Comparison of ENCODE assay signal across 10 cellular contexts in genomic region chr11:65921033-65921555, GRCh38. TPM values are rescaled to one million over a fixed set of nuclear protein-coding genes. Genes with fewer than 3 reads are reported as not detected.
DNase-seq lines count a peak whose midpoint lies in the region; ATAC-seq, FAIRE-seq and TF ChIP-seq lines count a peak whose summit lies in the region.
"Had no signal": no experiment of that assay in that cellular context is flagged by ENCODE, and none has a peak within 500 bp of the region (broad histone marks: within the 10 kb centered on the region; RNA-seq: fewer than 3 reads in every experiment).

No MANE protein-coding gene starts in this region.

- SMC1A ChIA-PET in GM12878 (lab: Charles Lee; ENCODE audit: uncharacterized antibody, unreplicated experiment), result interaction anchor here (1.2 kb wide), 1 partner anchor 31 kb away, joined by 3 read pairs; no protein-coding TSS in a partner anchor

- FAIRE-seq in GM12878 (lab: Jason Lieb, UNC), result no peak

- H3K9me3 ChIP-seq in GM12878 (replicated peaks; ENCODE audit: control insufficient read depth, insufficient read depth, low read length), result no peaks in the 10 kb centered on the region

- intact Hi-C loops in GM12878 (cut with micrococcal nuclease; ENCODE audit: unreplicated experiment), result no loop called here

- TF ChIP-seq RAD21 in GM12878 (IDR thresholded peaks at IDR 0.05; ENCODE audit: insufficient read depth, low read depth, low read length), result no peak

- TF ChIP-seq CTCF in AG10803 (conservative IDR thresholded peaks at IDR 0.05; ENCODE audit: low read length) (no peak), HFF-Myc (IDR thresholded peaks at IDR 0.05; ENCODE audit: low read depth, low read length, missing control alignments) (no peak), GM12878 (IDR thresholded peaks at IDR 0.05 in 2 of 3, conservative IDR thresholded peaks at IDR 0.05 in 1 of 3; ENCODE audit: control insufficient read depth in 2 of 3, extremely low read depth in 1 of 3, insufficient read depth in 1 of 3, low read depth in 3 of 3, low read length in 3 of 3) (no peak)

- peak overlapping the region; percentile 68; the same call in 1 of the 2 replicates for H3K9ac ChIP-seq in GM12878 (ENCODE audit: control insufficient read depth, insufficient read depth, low read length)

- no peaks in the 10 kb centered on the region for H3K27me3 Mint-ChIP-seq in naive B cell

- no peaks in the 10 kb centered on the region for H4K20me1 ChIP-seq in GM12878 (ENCODE audit: control insufficient read depth, insufficient read depth)

- in situ Hi-C loops in GM12878 (cut with MboI), result no loop called here

- peak overlapping the region; percentile 18; the same call in 1 of the 2 replicates for H3K27ac ChIP-seq in GM12878 (ENCODE audit: control insufficient read depth, insufficient read depth)

- H2AFZ ChIP-seq in GM12878 (ENCODE audit: control insufficient read depth, low read depth, low read length), result no peak overlapping the region

- RAD21 ChIA-PET in GM12878 (lab: Charles Lee; ENCODE audit: unreplicated experiment), result interaction anchor here (1.8 kb wide), 1 partner anchor 30 kb away, joined by 5 read pairs; the partner anchor contains the start of gene CCDC85B

- no peak for TF ChIP-seq EP300 in GM12878 (IDR thresholded peaks at IDR 0.05; ENCODE audit: borderline replicate concordance in 1 of 2, control insufficient read depth in 1 of 2, low read depth in 2 of 2, low read length in 2 of 2)

- peak overlapping the region; percentile 95; the same call in 1 of the 2 replicates for H3K4me2 ChIP-seq in GM12878 (ENCODE audit: control insufficient read depth, insufficient read depth)

- no peaks in the 10 kb centered on the region for H3K36me3 Mint-ChIP-seq in naive B cell

- TF ChIP-seq POLR2A in GM12878 (IDR thresholded peaks at IDR 0.05; ENCODE audit: low read depth, low read length), result no peak

- H3K4me3 ChIP-seq in AG10803 (ENCODE audit: low read length) (peak overlapping the region; percentile 78), HFF-Myc (replicated peaks; ENCODE audit: low read depth, low read length) (peak overlapping the region; percentile 78), GM12878 (peak overlapping the region; percentile 81; the same call in 1 of the 2 replicates)

- H3K4me1 ChIP-seq in GM12878 (ENCODE audit: control insufficient read depth, insufficient read depth, low read length), result peaks cover 22% of the 10 kb centered on the region

- CTCF ChIA-PET in GM12878 (lab: Yijun Ruan, JAX), result interaction anchor here (0.7 to 1.4 kb wide), 3 partner anchors 31 to 216 kb away, joined by 3 to 10 read pairs (median 4); partner anchors contain the start of gene CCDC85B

- peaks cover 0 to 2% of the 10 kb centered on the region in 2 experiments; a peak in 3 of 4 replicates for H3K36me3 ChIP-seq in GM12878 (ENCODE audit: control insufficient read depth in 2 of 2, insufficient read depth in 2 of 2, low read length in 1 of 2)

- no TSS peak for BruUV-seq in GM12878 (replicated peaks; lab: Mats Ljungman, UMichigan)

- H3K4me3 Mint-ChIP-seq in naive B cell, result peak overlapping the region in 7 of 8 donors; percentile 85 to 98 (median 92)

- H3K79me2 ChIP-seq in GM12878 (ENCODE audit: control insufficient read depth, insufficient read depth, low read length), result peaks cover 34% of the 10 kb centered on the region

- H3K4me1 Mint-ChIP-seq in naive B cell, result peaks cover 21 to 40% (median 40%) of the 10 kb centered on the region in 3 donors

- H3K27me3 ChIP-seq in GM12878 (replicated peaks in 1 of 2; ENCODE audit: control insufficient read depth in 2 of 2, insufficient read depth in 2 of 2, low read length in 1 of 2), result no peaks in the 10 kb centered on the region

- no peak overlapping the region for H3K27ac Mint-ChIP-seq in naive B cell

- POLR2A ChIA-PET in GM12878 (lab: Charles Lee), result interaction anchor here (0.6 to 1.5 kb wide), 4 partner anchors 23 to 62 kb away, joined by 3 to 5 read pairs (median 4); partner anchors contain the start of gene MUS81

- no peak for ATAC-seq in GM12878
- no peak for ATAC-seq in naive B cell (ENCODE audit: low read depth in 2 of 2)

- DNase-seq in AG10803 (ENCODE audit: low read depth), result no peak
- DNase-seq in HFF-Myc (ENCODE audit: extremely low read depth, low read depth), result no peak
- no peak for DNase-seq in GM12878 (ENCODE audit: low read depth, low spot score)
- DNase-seq in naive B cell, result no peak
- no peak for DNase-seq in LoVo (ENCODE audit: low spot score)
- DNase-seq in GDM1 (lab: John Stamatoyannopoulos, UW), result no peak
- DNase-seq in hypothalamus (lab: John Stamatoyannopoulos, UW), result no peak
- DNase-seq in DMS 273 (lab: John Stamatoyannopoulos, UW; ENCODE audit: unreplicated experiment), result no peak
- DNase-seq: NCI-H2081, SIG-M5 had no signal

- H3K9me3 Mint-ChIP-seq in naive B cell, result no peaks in the 10 kb centered on the region

- WGBS in GM12878 (ENCODE audit: insufficient coverage, insufficient replicate concordance, low lambda C conversion rate, missing lambda C conversion rate), result 98% methylated on average over 9 of the region's 12 CpGs

RNA-seq across cellular contexts. Expression of gene DRAP1, which starts 1.9 kb away (rescaled TPM):
- total RNA-seq in GM12878 (2013; cell fraction: nucleolus; rRNA removed), result 9.5 and 14.0 TPM in 2 replicates
- total RNA-seq in GM12878 (2014; rRNA removed) (110 and 126 TPM in 2 replicates), GM12878 (2014; rRNA removed; fragmentation: Illumina TruSeq; extraction: Trizol) (116 and 118 TPM in 2 replicates), GM12878 (2021) (122 and 124 TPM in 2 replicates)
- 47.0 TPM for polyA plus RNA-seq in GM12878 (2011; ENCODE audit: low read depth)
- polyA plus RNA-seq in GM12878 (2011; rRNA removed) (64.9 and 74.2 TPM in 2 replicates), GM12878 (2014; fragmentation: Illumina TruSeq; extraction: Trizol) (18.2 and 98.6 TPM in 2 replicates), GM12878 (2014; fragmentation: Nextera tagmentation; extraction: Ambion mirVana) (10 to 100 TPM in 1 of 2 experiments, 1 to 10 TPM in 1; 9.4 to 35.8 TPM), GM12878 (2014; rRNA removed) (154 and 162 TPM in 2 replicates), GM12878 (2016; fragmentation: Nextera tagmentation; extraction: Ambion mirVana) (100 to 1,000 TPM; 162 to 163 TPM), naive B cell (ENCODE audit: low read depth in 6 of 6) (10 to 100 TPM; 57.3 to 89.8 (median 71.1) TPM)
- polyA plus RNA-seq in GM12878 (2011; cell fraction: cytosol; rRNA removed), result 72.8 and 109 TPM in 2 replicates
- 72.3 and 85.4 TPM in 2 replicates for polyA plus RNA-seq in GM12878 (2011; cell fraction: nucleus; rRNA removed)
- 96.6 and 132 TPM in 2 replicates for polyA plus RNA-seq in GM12878 (2012)
- polyA minus RNA-seq in GM12878 (2011; rRNA and poly(A)+ RNA removed), result 7.9 and 18.1 TPM in 2 replicates
- polyA minus RNA-seq in GM12878 (2011; cell fraction: cytosol; rRNA and poly(A)+ RNA removed), result 18.2 and 19.9 TPM in 2 replicates
- polyA minus RNA-seq in GM12878 (2011; cell fraction: nucleus; rRNA and poly(A)+ RNA removed), result 6.8 and 9.0 TPM in 2 replicates

RNA-seq across cellular contexts. Expression of gene C11orf68, which starts 2.2 kb away (rescaled TPM):
- total RNA-seq in GM12878 (2013; cell fraction: nucleolus; rRNA removed), result 13.7 and 16.7 TPM in 2 replicates
- total RNA-seq in GM12878 (2014; rRNA removed) (7.3 and 7.8 TPM in 2 replicates), GM12878 (2014; rRNA removed; fragmentation: Illumina TruSeq; extraction: Trizol) (8.6 and 8.8 TPM in 2 replicates), GM12878 (2021) (25.4 and 27.7 TPM in 2 replicates)
- 8.6 TPM for polyA plus RNA-seq in GM12878 (2011; ENCODE audit: low read depth)
- polyA plus RNA-seq in GM12878 (2011; rRNA removed) (7.1 and 17.2 TPM in 2 replicates), GM12878 (2014; fragmentation: Illumina TruSeq; extraction: Trizol) (10.9 and 17.2 TPM in 2 replicates), GM12878 (2014; fragmentation: Nextera tagmentation; extraction: Ambion mirVana) (1 to 10 TPM; 3.0 to 7.0 TPM), GM12878 (2014; rRNA removed) (24.1 and 24.5 TPM in 2 replicates), GM12878 (2016; fragmentation: Nextera tagmentation; extraction: Ambion mirVana) (10 to 100 TPM; 16.2 to 24.4 TPM), naive B cell (ENCODE audit: low read depth in 6 of 6) (10 to 100 TPM; 48.5 to 79.3 (median 68.4) TPM)
- polyA plus RNA-seq in GM12878 (2011; cell fraction: cytosol; rRNA removed), result 39.2 and 40.1 TPM in 2 replicates
- polyA plus RNA-seq in GM12878 (2011; cell fraction: nucleus; rRNA removed), result 37.0 and 43.2 TPM in 2 replicates
- polyA plus RNA-seq in GM12878 (2012), result 24.7 and 28.5 TPM in 2 replicates
- polyA minus RNA-seq in GM12878 (2011; rRNA and poly(A)+ RNA removed), result 12.4 and 29.6 TPM in 2 replicates
- 15.5 and 16.8 TPM in 2 replicates for polyA minus RNA-seq in GM12878 (2011; cell fraction: cytosol; rRNA and poly(A)+ RNA removed)
- 18.4 and 24.0 TPM in 2 replicates for polyA minus RNA-seq in GM12878 (2011; cell fraction: nucleus; rRNA and poly(A)+ RNA removed)

RNA-seq across cellular contexts. Expression of gene FOSL1, which starts 20.9 kb away (rescaled TPM):
- total RNA-seq in GM12878 (2013; cell fraction: nucleolus; rRNA removed), result 6.6 and 7.2 TPM in 2 replicates
- total RNA-seq in GM12878 (2014; rRNA removed), result 2.1 TPM in 2 replicates
- total RNA-seq in GM12878 (2014; rRNA removed; fragmentation: Illumina TruSeq; extraction: Trizol), result 0.92 and 1.3 TPM in 2 replicates
- total RNA-seq in GM12878 (2021), result 3.8 and 4.3 TPM in 2 replicates
- polyA plus RNA-seq in GM12878 (2011; ENCODE audit: low read depth), result 0.92 TPM
- 0.76 and 1.3 TPM in 2 replicates for polyA plus RNA-seq in GM12878 (2011; rRNA removed)
- 1.7 and 1.9 TPM in 2 replicates for polyA plus RNA-seq in GM12878 (2011; cell fraction: cytosol; rRNA removed)
- polyA plus RNA-seq in GM12878 (2011; cell fraction: nucleus; rRNA removed), result 2.2 and 5.0 TPM in 2 replicates
- polyA plus RNA-seq in GM12878 (2012), result 1.9 TPM in 2 replicates
- 2.4 and 2.8 TPM in 2 replicates for polyA plus RNA-seq in GM12878 (2014; fragmentation: Illumina TruSeq; extraction: Trizol)
- under 1 TPM; 0.82 to 0.90 TPM for polyA plus RNA-seq in GM12878 (2014; fragmentation: Nextera tagmentation; extraction: Ambion mirVana)
- polyA plus RNA-seq in GM12878 (2014; rRNA removed), result 2.0 and 2.4 TPM in 2 replicates
- polyA plus RNA-seq in GM12878 (2016; fragmentation: Nextera tagmentation; extraction: Ambion mirVana), result 1 to 10 TPM; 5.0 to 5.4 TPM
- polyA minus RNA-seq in GM12878 (2011; rRNA and poly(A)+ RNA removed), result 0.82 and 1.9 TPM in 2 replicates
- 1.4 and 1.9 TPM in 2 replicates for polyA minus RNA-seq in GM12878 (2011; cell fraction: cytosol; rRNA and poly(A)+ RNA removed)
- 1.8 and 3.2 TPM in 2 replicates for polyA minus RNA-seq in GM12878 (2011; cell fraction: nucleus; rRNA and poly(A)+ RNA removed)
- under 1 TPM in 3 of 6 donors, not detected in 3; 0.25 to 0.34 (median 0.27) TPM for polyA plus RNA-seq in naive B cell (ENCODE audit: low read depth in 6 of 6)

RNA-seq across cellular contexts. Expression of gene TSGA10IP, which starts 24.2 kb away (rescaled TPM):
- not detected in 2 replicates for total RNA-seq in GM12878 (2013; cell fraction: nucleolus; rRNA removed)
- total RNA-seq in GM12878 (2014; rRNA removed), result not detected in 2 replicates
- not detected in 2 replicates for total RNA-seq in GM12878 (2014; rRNA removed; fragmentation: Illumina TruSeq; extraction: Trizol)
- not detected in 2 replicates for total RNA-seq in GM12878 (2021)
- not detected for polyA plus RNA-seq in GM12878 (2011; ENCODE audit: low read depth)
- not detected in 2 replicates for polyA plus RNA-seq in GM12878 (2011; rRNA removed)
- polyA plus RNA-seq in GM12878 (2011; cell fraction: cytosol; rRNA removed), result not detected in 2 replicates
- not detected in 2 replicates for polyA plus RNA-seq in GM12878 (2011; cell fraction: nucleus; rRNA removed)
- polyA plus RNA-seq in GM12878 (2012), result not detected in 2 replicates
- not detected in 2 replicates for polyA plus RNA-seq in GM12878 (2014; fragmentation: Illumina TruSeq; extraction: Trizol)
- not detected for polyA plus RNA-seq in GM12878 (2014; fragmentation: Nextera tagmentation; extraction: Ambion mirVana)
- not detected in 2 replicates for polyA plus RNA-seq in GM12878 (2014; rRNA removed)
- polyA plus RNA-seq in GM12878 (2016; fragmentation: Nextera tagmentation; extraction: Ambion mirVana), result not detected
- not detected in 2 replicates for polyA minus RNA-seq in GM12878 (2011; rRNA and poly(A)+ RNA removed)
- not detected in 2 replicates for polyA minus RNA-seq in GM12878 (2011; cell fraction: cytosol; rRNA and poly(A)+ RNA removed)
- polyA minus RNA-seq in GM12878 (2011; cell fraction: nucleus; rRNA and poly(A)+ RNA removed), result not detected in 2 replicates
- not detected for polyA plus RNA-seq in naive B cell (ENCODE audit: low read depth in 6 of 6)

RNA-seq across cellular contexts. Expression of gene CCDC85B, which starts 30.6 kb away (rescaled TPM):
- total RNA-seq in GM12878 (2013; cell fraction: nucleolus; rRNA removed), result 9.8 and 11.5 TPM in 2 replicates
- total RNA-seq in GM12878 (2014; rRNA removed) (93.5 and 114 TPM in 2 replicates), GM12878 (2014; rRNA removed; fragmentation: Illumina TruSeq; extraction: Trizol) (2.1 and 2.9 TPM in 2 replicates), GM12878 (2021) (92.0 and 92.1 TPM in 2 replicates)
- 6.0 TPM for polyA plus RNA-seq in GM12878 (2011; ENCODE audit: low read depth)
- polyA plus RNA-seq in GM12878 (2011; rRNA removed) (2.0 and 7.0 TPM in 2 replicates), GM12878 (2014; fragmentation: Illumina TruSeq; extraction: Trizol) (0.32 TPM in 1 of 2 replicates, not detected in the other), GM12878 (2014; fragmentation: Nextera tagmentation; extraction: Ambion mirVana) (1 to 10 TPM in 1 of 2 experiments, under 1 TPM in 1; 0.35 to 1.1 TPM), GM12878 (2014; rRNA removed) (94.2 and 119 TPM in 2 replicates), GM12878 (2016; fragmentation: Nextera tagmentation; extraction: Ambion mirVana) (100 to 1,000 TPM in 1 of 2 experiments, 10 to 100 TPM in 1; 94.6 to 114 TPM), naive B cell (ENCODE audit: low read depth in 6 of 6) (10 to 100 TPM; 22.4 to 62.8 (median 45.3) TPM)
- 20.5 and 47.6 TPM in 2 replicates for polyA plus RNA-seq in GM12878 (2011; cell fraction: cytosol; rRNA removed)
- polyA plus RNA-seq in GM12878 (2011; cell fraction: nucleus; rRNA removed), result 12.2 and 21.5 TPM in 2 replicates
- polyA plus RNA-seq in GM12878 (2012), result 36.7 and 39.0 TPM in 2 replicates
- 0.37 and 0.88 TPM in 2 replicates for polyA minus RNA-seq in GM12878 (2011; rRNA and poly(A)+ RNA removed)
- 12.9 and 16.2 TPM in 2 replicates for polyA minus RNA-seq in GM12878 (2011; cell fraction: cytosol; rRNA and poly(A)+ RNA removed)
- polyA minus RNA-seq in GM12878 (2011; cell fraction: nucleus; rRNA and poly(A)+ RNA removed), result 7.0 and 11.8 TPM in 2 replicates
